22 cellular contexts compared by ENCODE assay signal in genomic region chr2:58930541-58930940, GRCh38.
DNase-seq lines count a peak whose midpoint lies in the region; ATAC-seq and TF ChIP-seq lines count a peak whose summit lies in the region.
"Had no signal": no experiment of that assay in that cellular context is flagged by ENCODE, and none has a peak within 500 bp of the region (broad histone marks: within the 10 kb centered on the region; RNA-seq: fewer than 3 reads in every experiment).

No MANE protein-coding gene starts in this region.

- H3K4ac ChIP-seq in IMR-90 (ENCODE audit: low read depth, low read length), result no peak overlapping the region; the same call in 1 of the 2 replicates

- H4K20me1 ChIP-seq in IMR-90 (ENCODE audit: insufficient read depth, low read length), result no peaks in the 10 kb centered on the region
- H4K20me1 ChIP-seq: BLaER1 had no signal

- in situ Hi-C loops in IMR-90 (cut with MboI; ENCODE audit: low sequenced_read_pairs) (no loop called here), astrocyte of the spinal cord (cut with HindIII; ENCODE audit: low sequenced_read_pairs) (no loop called here)

- no peak for TF ChIP-seq POLR2A in IMR-90 (IDR thresholded peaks at IDR 0.05; ENCODE audit: low read depth, low read length)

- no peaks in the 10 kb centered on the region; the same call in 1 of the 2 replicates for H3K9me1 ChIP-seq in IMR-90 (ENCODE audit: insufficient read depth, low read length)

- 95% methylated on average over 5 of the region's 5 CpGs; no CpG with 5 or more reads in 1 of the 2 experiments for WGBS in IMR-90 (ENCODE audit: extremely low coverage in 2 of 2, insufficient read length in 1 of 2), 2 experiments

- DNase-seq in IMR-90, result peak; percentile 2
- DNase-seq in astrocyte of the spinal cord (ENCODE audit: low read depth, low spot score), result peak; percentile 81
- DNase-seq in globus pallidus (ENCODE audit: low spot score), result peak; percentile 3
- DNase-seq in stromal cell of bone marrow (ENCODE audit: low read depth), result peak; percentile 16
- no peak for DNase-seq in activated CD4-positive, alpha-beta T cell treated with anti-CD3 and anti-CD28 coated beads for 48 hours
- DNase-seq: Caco-2; CD4-positive, alpha-beta memory T cell; DMS 273 treated with DMSO at 0.1 percent for 48 hours; DMS79 treated with DMSO at 0.1 percent for 48 hours; MM.1S; NCI-H1048; NCI-H1417 treated with DMSO at 0.1 percent for 48 hours; NCI-H187; NCI-H446 treated with DMSO at 0.1 percent for 48 hours; NCI-H526 treated with DMSO at 0.1 percent for 48 hours; PC-3; SIG-M5; SK-N-SH had no signal

- BruUV-seq in IMR-90 (replicated peaks; lab: Mats Ljungman, UMichigan), result no TSS peak

- dilution Hi-C loops in IMR-90 (cut with HindIII; ENCODE audit: low sequenced_read_pairs, unreplicated experiment), result no loop called here

- TF ChIP-seq RAD21 in IMR-90 (IDR thresholded peaks at IDR 0.05; ENCODE audit: low read length), result no peak

- peaks cover 2% of the 10 kb centered on the region; the same call in 1 of the 2 replicates for H3K4me1 ChIP-seq in IMR-90 (ENCODE audit: control insufficient read depth, insufficient read depth, low read length)
- H3K4me1 ChIP-seq: BLaER1, Caco-2 had no signal

- H2AK9ac ChIP-seq in IMR-90 (replicated peaks; ENCODE audit: low read depth, low read length, poor library complexity), result no peak overlapping the region

- no peak overlapping the region for H3K27ac ChIP-seq in IMR-90 (ENCODE audit: insufficient read depth, low read length)
- H3K27ac ChIP-seq: BLaER1 had no signal

- no peak overlapping the region for H2AFZ ChIP-seq in IMR-90 (replicated peaks; ENCODE audit: low read length, poor library complexity)

- ATAC-seq in IMR-90 (ENCODE audit: low read depth) (no peak), HG02610 (IDR thresholded peaks at IDR 0.05; ENCODE audit: unreplicated experiment) (no peak), GM19035 (IDR thresholded peaks at IDR 0.05; ENCODE audit: unreplicated experiment) (no peak)
- ATAC-seq: K562, PC-3 had no signal

- H2BK120ac ChIP-seq in IMR-90 (ENCODE audit: low read depth, low read length), result no peak overlapping the region

- intact Hi-C loops in IMR-90 (cut with micrococcal nuclease), result no loop called here

- H2AK5ac ChIP-seq in IMR-90 (ENCODE audit: low read depth, low read length), result no peak overlapping the region

- no peak overlapping the region for H4K5ac ChIP-seq in IMR-90 (ENCODE audit: low read depth, low read length)

- H3K4me3 ChIP-seq in IMR-90 (ENCODE audit: insufficient read depth, low read depth, low read length) (no peak overlapping the region), astrocyte of the spinal cord (ENCODE audit: low read depth, low read length) (no peak overlapping the region)
- H3K4me3 ChIP-seq: BLaER1, K562 had no signal

- TF ChIP-seq CTCF in IMR-90 (conservative IDR thresholded peaks at IDR 0.05; ENCODE audit: low read depth, low read length), result no peak
- TF ChIP-seq CTCF in astrocyte of the spinal cord (IDR thresholded peaks at IDR 0.05; ENCODE audit: low read depth, low read length), result no peak

- no peak overlapping the region for H2BK5ac ChIP-seq in IMR-90 (ENCODE audit: low read depth, low read length, poor library complexity, severe bottlenecking)

- H3K79me1 ChIP-seq in IMR-90 (ENCODE audit: low read depth in 1 of 2, low read length in 2 of 2), result no peaks in the 10 kb centered on the region

- H3K18ac ChIP-seq in IMR-90 (ENCODE audit: low read depth, low read length), result no peak overlapping the region

- no peak overlapping the region for H3K23ac ChIP-seq in IMR-90 (ENCODE audit: low read depth, low read length)

- H3K9ac ChIP-seq in IMR-90 (ENCODE audit: low read depth, low read length), result no peak overlapping the region
- H3K9ac ChIP-seq: BLaER1, SK-N-SH had no signal

- no peak overlapping the region for H4K91ac ChIP-seq in IMR-90 (ENCODE audit: insufficient read depth, low read depth, low read length)

- no peak overlapping the region for H3K56ac ChIP-seq in IMR-90 (ENCODE audit: extremely low read depth, insufficient read depth, low read length)

- POLR2A ChIA-PET in IMR-90 (lab: Charles Lee; ENCODE audit: unreplicated experiment), result no interaction called here

- no peak overlapping the region for H2BK20ac ChIP-seq in IMR-90 (ENCODE audit: low read depth, low read length)

- no peak overlapping the region for H4K8ac ChIP-seq in IMR-90 (ENCODE audit: low read depth in 2 of 2, low read length in 2 of 2)

- H3K9me3 ChIP-seq in IMR-90 (ENCODE audit: control insufficient read depth, insufficient read depth, low read length), result no peaks in the 10 kb centered on the region
- H3K9me3 ChIP-seq: BLaER1, Caco-2, SK-N-SH had no signal

- no peak overlapping the region for H2BK15ac ChIP-seq in IMR-90 (ENCODE audit: low read depth, low read length)

- H3K36me3 ChIP-seq in IMR-90 (ENCODE audit: control insufficient read depth, insufficient read depth, low read length), result no peaks in the 10 kb centered on the region
- H3K36me3 ChIP-seq: BLaER1 had no signal

- no peak overlapping the region for H3K14ac ChIP-seq in IMR-90 (replicated peaks; ENCODE audit: low read depth, low read length)

- CTCF ChIA-PET in IMR-90 (lab: Yijun Ruan, JAX), result no interaction called here

- no peak overlapping the region for H3K4me2 ChIP-seq in IMR-90 (ENCODE audit: low read depth, low read length)
- H3K4me2 ChIP-seq: BLaER1, SK-N-SH had no signal

- no peaks in the 10 kb centered on the region for H3K27me3 ChIP-seq in IMR-90 (ENCODE audit: control insufficient read depth, insufficient read depth, low read length)
- H3K27me3 ChIP-seq: BLaER1 had no signal

TF ChIP-seq in IMR-90, 13 proteins besides CTCF, POLR2A, EP300 and RAD21:
- TF ChIP-seq CEBPB (IDR thresholded peaks at IDR 0.05; ENCODE audit: low read depth, low read length) (no peak), RCOR1 (IDR thresholded peaks at IDR 0.05; ENCODE audit: insufficient replicate concordance, low read length) (no peak), SMC3 (IDR thresholded peaks at IDR 0.05; ENCODE audit: low read depth, low read length) (no peak), ELK1 (IDR thresholded peaks at IDR 0.05; ENCODE audit: borderline replicate concordance, low read depth, low read length) (no peak), MXI1 (IDR thresholded peaks at IDR 0.05; ENCODE audit: borderline replicate concordance, low read depth, low read length) (no peak), MAFK (IDR thresholded peaks at IDR 0.05; ENCODE audit: low read depth, low read length) (no peak)
